In the genomic region with DNA sequence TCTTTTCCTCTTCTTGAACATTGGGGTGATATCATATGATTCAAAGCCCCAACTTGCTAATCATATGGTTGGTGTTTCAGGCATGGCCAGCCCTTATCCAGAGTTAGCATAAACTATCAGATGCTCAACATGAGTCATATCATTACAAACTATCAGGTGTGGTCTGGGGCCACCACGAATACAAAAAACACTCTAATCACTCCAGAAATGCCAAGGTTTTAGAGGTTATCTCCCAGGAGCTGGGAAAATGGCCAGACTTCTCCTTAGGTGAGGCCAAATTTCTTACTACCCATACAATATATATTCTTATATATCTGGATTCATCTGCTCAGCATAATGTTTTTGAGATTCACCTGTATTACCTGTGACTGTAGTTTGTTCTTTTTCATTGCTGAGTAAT, we compare ENCODE assay signal across 6 cellular contexts.
"Had no signal": no experiment of that assay in that cellular context is flagged by ENCODE, and none has a peak within 500 bp of the region (broad histone marks: within the 10 kb centered on the region; RNA-seq: fewer than 3 reads in every experiment).

No MANE protein-coding gene starts in this region.

- H3K36me3 ChIP-seq: HAP-1 had no signal

- H3K9me3 ChIP-seq: HAP-1 had no signal

- H3K4me3 ChIP-seq: HAP-1, K562 had no signal

- H3K4me1 ChIP-seq: HAP-1 had no signal

- DNase-seq: GOT3, H7, HFFc6, IMR-90 had no signal
